1 cellular context compared by ENCODE assay signal in the genomic region with DNA sequence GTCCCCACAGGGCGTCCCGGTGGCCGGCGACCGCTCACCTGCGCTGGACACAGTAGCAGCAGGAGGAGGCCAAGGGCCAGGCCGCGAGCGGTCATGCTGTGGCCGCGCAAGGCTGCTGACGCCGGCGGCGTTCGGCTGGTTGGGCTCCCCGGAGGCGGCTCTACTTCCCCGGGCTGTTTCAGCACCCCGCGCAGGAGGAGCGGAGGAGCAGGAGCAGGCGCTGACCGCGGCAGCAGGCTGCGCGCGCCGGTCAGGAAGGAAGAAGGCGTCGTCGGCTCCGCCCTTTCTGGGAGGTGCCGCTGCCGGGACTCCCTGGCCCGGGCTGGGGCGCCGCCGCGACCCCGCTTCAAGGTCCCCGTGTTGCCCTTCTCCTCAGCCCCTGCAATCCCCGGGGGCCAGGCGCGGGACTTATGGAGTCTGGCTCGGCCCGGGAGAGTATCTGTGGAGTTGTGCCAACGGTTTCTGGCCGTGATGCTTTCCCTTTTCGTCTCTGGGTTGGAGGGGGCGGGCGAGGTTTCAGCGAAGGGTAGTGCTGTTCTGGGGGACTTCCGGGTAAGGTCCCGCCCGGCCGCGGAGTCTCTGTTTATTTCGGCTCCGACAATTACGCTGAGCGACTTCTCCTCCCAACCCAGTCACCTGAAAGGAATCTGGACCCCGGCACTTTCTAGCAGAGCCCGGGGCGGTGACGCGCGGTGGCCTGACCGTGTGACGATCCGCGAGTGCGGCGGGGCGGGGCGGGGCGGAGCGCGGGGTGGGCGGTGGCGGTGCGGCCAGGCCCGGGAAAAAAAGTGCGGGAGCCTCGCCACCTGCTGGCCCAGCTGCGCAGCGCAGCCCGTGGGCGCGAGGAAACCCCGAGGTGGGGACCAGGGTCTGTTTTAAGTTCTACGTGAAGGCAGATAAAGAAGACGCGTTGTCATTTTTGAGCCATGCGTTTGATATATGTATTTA.
TF ChIP-seq lines count a peak whose summit lies in the region.

A gene (minus strand): TSS at position 258 of the 948 bp plus-strand sequence. CDS start 163 bp downstream, at position 95.

TF ChIP-seq in HepG2, 621 proteins besides CTCF, POLR2A, EP300 and RAD21 (continued from another document and continues in another):
- TF ChIP-seq ZBTB38 (CRISPR knock-in tag; IDR thresholded peaks at IDR 0.05) (no peak; the same call in 1 of the 2 replicates), IRX3 (CRISPR knock-in tag; IDR thresholded peaks at IDR 0.05; ENCODE audit: borderline replicate concordance, low read depth) (no peak), ZFP82 (CRISPR knock-in tag; IDR thresholded peaks at IDR 0.05; ENCODE audit: borderline replicate concordance) (no peak; the same call in 1 of the 2 replicates), RARG (CRISPR knock-in tag; IDR thresholded peaks at IDR 0.05; ENCODE audit: low read depth) (no peak), SP4 (CRISPR knock-in tag; IDR thresholded peaks at IDR 0.05) (0 out of 2 replicates have a peak, but pooled peaks have one; percentile 44), SIN3B (IDR thresholded peaks at IDR 0.05; ENCODE audit: low read length) (no peak), GABPA (IDR thresholded peaks at IDR 0.05; ENCODE audit: low read depth, low read length) (peak; percentile 40), GABPA (CRISPR knock-in tag; IDR thresholded peaks at IDR 0.05; ENCODE audit: low read depth) (peak; percentile 70), CHCHD3 (CRISPR knock-in tag; IDR thresholded peaks at IDR 0.05) (no peak), KLF16 (CRISPR knock-in tag; IDR thresholded peaks at IDR 0.05) (no peak), POGZ (CRISPR knock-in tag; IDR thresholded peaks at IDR 0.05) (peak; percentile 81), SMARCC2 (IDR thresholded peaks at IDR 0.05) (no peak), CENPT (CRISPR knock-in tag; IDR thresholded peaks at IDR 0.05; ENCODE audit: low read depth) (no peak), U2AF1 (optimal IDR thresholded peaks at IDR 0.05; ENCODE audit: low read depth, low read length) (no peak), ATAD3A (CRISPR knock-in tag; IDR thresholded peaks at IDR 0.05) (no peak), PHF20 (CRISPR knock-in tag; IDR thresholded peaks at IDR 0.05) (peak; percentile 56), ZNF441 (CRISPR knock-in tag; IDR thresholded peaks at IDR 0.05; ENCODE audit: borderline replicate concordance) (peak; percentile 57; the same call in 1 of the 2 replicates), AGO1 (IDR thresholded peaks at IDR 0.05; ENCODE audit: low read depth, low read length, poor library complexity, severe bottlenecking) (peak; percentile 53), SALL1 (CRISPR knock-in tag; IDR thresholded peaks at IDR 0.05) (peak; percentile 75), ZNF788 (CRISPR knock-in tag; IDR thresholded peaks at IDR 0.05; ENCODE audit: borderline replicate concordance) (peak; percentile 22; the same call in 1 of the 2 replicates), THAP11 (CRISPR knock-in tag; IDR thresholded peaks at IDR 0.05) (peak; percentile 44; the same call in 1 of the 2 replicates), SIN3A (IDR thresholded peaks at IDR 0.05; ENCODE audit: borderline replicate concordance, low read depth, low read length) (peak; percentile 66; the same call in 1 of the 2 replicates), KLF12 (CRISPR knock-in tag; IDR thresholded peaks at IDR 0.05; ENCODE audit: borderline replicate concordance) (peak; percentile 89), RFX5 (IDR thresholded peaks at IDR 0.05; ENCODE audit: low read depth, low read length) (no peak), MAFK (conservative IDR thresholded peaks at IDR 0.05 in 1 of 2, IDR thresholded peaks at IDR 0.05 in 1 of 2; ENCODE audit: low read length in 2 of 2) (no peak), SNRNP70 (IDR thresholded peaks at IDR 0.05; ENCODE audit: low read depth, low read length) (no peak), RFXAP (CRISPR knock-in tag; IDR thresholded peaks at IDR 0.05; ENCODE audit: borderline replicate concordance) (0 out of 2 replicates have a peak, but pooled peaks have one; percentile 33), SP5 (CRISPR knock-in tag; IDR thresholded peaks at IDR 0.05; ENCODE audit: borderline replicate concordance, low read depth) (peak; percentile 75), ZNF792 (CRISPR knock-in tag; IDR thresholded peaks at IDR 0.05) (no peak), PITX1 (CRISPR knock-in tag; IDR thresholded peaks at IDR 0.05) (no peak), RBM22 (optimal IDR thresholded peaks at IDR 0.05; ENCODE audit: low read length) (no peak), SMARCE1 (IDR thresholded peaks at IDR 0.05; ENCODE audit: borderline replicate concordance) (no peak), HIVEP1 (CRISPR knock-in tag; IDR thresholded peaks at IDR 0.05) (peak; percentile 94), ZNF557 (CRISPR knock-in tag; IDR thresholded peaks at IDR 0.05) (no peak; the same call in 1 of the 2 replicates), SRSF4 (IDR thresholded peaks at IDR 0.05; ENCODE audit: low read depth, low read length, poor library complexity, severe bottlenecking) (no peak), JUNB (CRISPR knock-in tag; IDR thresholded peaks at IDR 0.05; ENCODE audit: borderline replicate concordance) (no peak), ZNF749 (CRISPR knock-in tag; IDR thresholded peaks at IDR 0.05; ENCODE audit: borderline replicate concordance) (no peak), JDP2 (CRISPR knock-in tag; IDR thresholded peaks at IDR 0.05; ENCODE audit: borderline replicate concordance) (no peak), NFRKB (IDR thresholded peaks at IDR 0.05) (no peak), CBX1 (IDR thresholded peaks at IDR 0.05; ENCODE audit: low read depth) (no peak), NONO (IDR thresholded peaks at IDR 0.05) (no peak), NONO (CRISPR knock-in tag; conservative IDR thresholded peaks at IDR 0.05) (peak; percentile 77), MTA1 (CRISPR knock-in tag; IDR thresholded peaks at IDR 0.05; ENCODE audit: borderline replicate concordance) (peak; percentile 81; the same call in 1 of the 2 replicates), RFX3 (CRISPR knock-in tag; IDR thresholded peaks at IDR 0.05) (no peak)
- TF ChIP-seq, protein P1, sequence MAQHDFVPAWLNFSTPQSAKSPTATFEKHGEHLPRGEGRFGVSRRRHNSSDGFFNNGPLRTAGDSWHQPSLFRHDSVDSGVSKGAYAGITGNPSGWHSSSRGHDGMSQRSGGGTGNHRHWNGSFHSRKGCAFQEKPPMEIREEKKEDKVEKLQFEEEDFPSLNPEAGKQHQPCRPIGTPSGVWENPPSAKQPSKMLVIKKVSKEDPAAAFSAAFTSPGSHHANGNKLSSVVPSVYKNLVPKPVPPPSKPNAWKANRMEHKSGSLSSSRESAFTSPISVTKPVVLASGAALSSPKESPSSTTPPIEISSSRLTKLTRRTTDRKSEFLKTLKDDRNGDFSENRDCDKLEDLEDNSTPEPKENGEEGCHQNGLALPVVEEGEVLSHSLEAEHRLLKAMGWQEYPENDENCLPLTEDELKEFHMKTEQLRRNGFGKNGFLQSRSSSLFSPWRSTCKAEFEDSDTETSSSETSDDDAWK (CRISPR knock-in tag; IDR thresholded peaks at IDR 0.05) = no peak
- TF ChIP-seq, protein P2, sequence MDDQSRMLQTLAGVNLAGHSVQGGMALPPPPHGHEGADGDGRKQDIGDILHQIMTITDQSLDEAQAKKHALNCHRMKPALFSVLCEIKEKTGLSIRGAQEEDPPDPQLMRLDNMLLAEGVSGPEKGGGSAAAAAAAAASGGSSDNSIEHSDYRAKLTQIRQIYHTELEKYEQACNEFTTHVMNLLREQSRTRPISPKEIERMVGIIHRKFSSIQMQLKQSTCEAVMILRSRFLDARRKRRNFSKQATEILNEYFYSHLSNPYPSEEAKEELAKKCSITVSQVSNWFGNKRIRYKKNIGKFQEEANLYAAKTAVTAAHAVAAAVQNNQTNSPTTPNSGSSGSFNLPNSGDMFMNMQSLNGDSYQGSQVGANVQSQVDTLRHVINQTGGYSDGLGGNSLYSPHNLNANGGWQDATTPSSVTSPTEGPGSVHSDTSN (CRISPR knock-in tag; IDR thresholded peaks at IDR 0.05; ENCODE audit: borderline replicate concordance) = no peak
- TF ChIP-seq, protein P3, sequence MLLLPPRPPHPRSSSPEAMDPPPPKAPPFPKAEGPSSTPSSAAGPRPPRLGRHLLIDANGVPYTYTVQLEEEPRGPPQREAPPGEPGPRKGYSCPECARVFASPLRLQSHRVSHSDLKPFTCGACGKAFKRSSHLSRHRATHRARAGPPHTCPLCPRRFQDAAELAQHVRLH (CRISPR knock-in tag; IDR thresholded peaks at IDR 0.05; ENCODE audit: borderline replicate concordance, low read depth) = peak; percentile 61; the same call in 1 of the 2 replicates
- TF ChIP-seq, protein P4, sequence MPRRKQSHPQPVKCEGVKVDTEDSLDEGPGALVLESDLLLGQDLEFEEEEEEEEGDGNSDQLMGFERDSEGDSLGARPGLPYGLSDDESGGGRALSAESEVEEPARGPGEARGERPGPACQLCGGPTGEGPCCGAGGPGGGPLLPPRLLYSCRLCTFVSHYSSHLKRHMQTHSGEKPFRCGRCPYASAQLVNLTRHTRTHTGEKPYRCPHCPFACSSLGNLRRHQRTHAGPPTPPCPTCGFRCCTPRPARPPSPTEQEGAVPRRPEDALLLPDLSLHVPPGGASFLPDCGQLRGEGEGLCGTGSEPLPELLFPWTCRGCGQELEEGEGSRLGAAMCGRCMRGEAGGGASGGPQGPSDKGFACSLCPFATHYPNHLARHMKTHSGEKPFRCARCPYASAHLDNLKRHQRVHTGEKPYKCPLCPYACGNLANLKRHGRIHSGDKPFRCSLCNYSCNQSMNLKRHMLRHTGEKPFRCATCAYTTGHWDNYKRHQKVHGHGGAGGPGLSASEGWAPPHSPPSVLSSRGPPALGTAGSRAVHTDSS (CRISPR knock-in tag; conservative IDR thresholded peaks at IDR 0.05) = no peak
- TF ChIP-seq, protein P5, sequence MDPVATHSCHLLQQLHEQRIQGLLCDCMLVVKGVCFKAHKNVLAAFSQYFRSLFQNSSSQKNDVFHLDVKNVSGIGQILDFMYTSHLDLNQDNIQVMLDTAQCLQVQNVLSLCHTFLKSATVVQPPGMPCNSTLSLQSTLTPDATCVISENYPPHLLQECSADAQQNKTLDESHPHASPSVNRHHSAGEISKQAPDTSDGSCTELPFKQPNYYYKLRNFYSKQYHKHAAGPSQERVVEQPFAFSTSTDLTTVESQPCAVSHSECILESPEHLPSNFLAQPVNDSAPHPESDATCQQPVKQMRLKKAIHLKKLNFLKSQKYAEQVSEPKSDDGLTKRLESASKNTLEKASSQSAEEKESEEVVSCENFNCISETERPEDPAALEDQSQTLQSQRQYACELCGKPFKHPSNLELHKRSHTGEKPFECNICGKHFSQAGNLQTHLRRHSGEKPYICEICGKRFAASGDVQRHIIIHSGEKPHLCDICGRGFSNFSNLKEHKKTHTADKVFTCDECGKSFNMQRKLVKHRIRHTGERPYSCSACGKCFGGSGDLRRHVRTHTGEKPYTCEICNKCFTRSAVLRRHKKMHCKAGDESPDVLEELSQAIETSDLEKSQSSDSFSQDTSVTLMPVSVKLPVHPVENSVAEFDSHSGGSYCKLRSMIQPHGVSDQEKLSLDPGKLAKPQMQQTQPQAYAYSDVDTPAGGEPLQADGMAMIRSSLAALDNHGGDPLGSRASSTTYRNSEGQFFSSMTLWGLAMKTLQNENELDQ (CRISPR knock-in tag; IDR thresholded peaks at IDR 0.05; ENCODE audit: borderline replicate concordance) = no peak
- TF ChIP-seq, protein P6, sequence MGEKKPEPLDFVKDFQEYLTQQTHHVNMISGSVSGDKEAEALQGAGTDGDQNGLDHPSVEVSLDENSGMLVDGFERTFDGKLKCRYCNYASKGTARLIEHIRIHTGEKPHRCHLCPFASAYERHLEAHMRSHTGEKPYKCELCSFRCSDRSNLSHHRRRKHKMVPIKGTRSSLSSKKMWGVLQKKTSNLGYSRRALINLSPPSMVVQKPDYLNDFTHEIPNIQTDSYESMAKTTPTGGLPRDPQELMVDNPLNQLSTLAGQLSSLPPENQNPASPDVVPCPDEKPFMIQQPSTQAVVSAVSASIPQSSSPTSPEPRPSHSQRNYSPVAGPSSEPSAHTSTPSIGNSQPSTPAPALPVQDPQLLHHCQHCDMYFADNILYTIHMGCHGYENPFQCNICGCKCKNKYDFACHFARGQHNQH (CRISPR knock-in tag; IDR thresholded peaks at IDR 0.05) = peak; percentile 47; the same call in 1 of the 2 replicates
- TF ChIP-seq, protein P7, sequence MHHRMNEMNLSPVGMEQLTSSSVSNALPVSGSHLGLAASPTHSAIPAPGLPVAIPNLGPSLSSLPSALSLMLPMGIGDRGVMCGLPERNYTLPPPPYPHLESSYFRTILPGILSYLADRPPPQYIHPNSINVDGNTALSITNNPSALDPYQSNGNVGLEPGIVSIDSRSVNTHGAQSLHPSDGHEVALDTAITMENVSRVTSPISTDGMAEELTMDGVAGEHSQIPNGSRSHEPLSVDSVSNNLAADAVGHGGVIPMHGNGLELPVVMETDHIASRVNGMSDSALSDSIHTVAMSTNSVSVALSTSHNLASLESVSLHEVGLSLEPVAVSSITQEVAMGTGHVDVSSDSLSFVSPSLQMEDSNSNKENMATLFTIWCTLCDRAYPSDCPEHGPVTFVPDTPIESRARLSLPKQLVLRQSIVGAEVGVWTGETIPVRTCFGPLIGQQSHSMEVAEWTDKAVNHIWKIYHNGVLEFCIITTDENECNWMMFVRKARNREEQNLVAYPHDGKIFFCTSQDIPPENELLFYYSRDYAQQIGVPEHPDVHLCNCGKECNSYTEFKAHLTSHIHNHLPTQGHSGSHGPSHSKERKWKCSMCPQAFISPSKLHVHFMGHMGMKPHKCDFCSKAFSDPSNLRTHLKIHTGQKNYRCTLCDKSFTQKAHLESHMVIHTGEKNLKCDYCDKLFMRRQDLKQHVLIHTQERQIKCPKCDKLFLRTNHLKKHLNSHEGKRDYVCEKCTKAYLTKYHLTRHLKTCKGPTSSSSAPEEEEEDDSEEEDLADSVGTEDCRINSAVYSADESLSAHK (CRISPR knock-in tag; IDR thresholded peaks at IDR 0.05; ENCODE audit: borderline replicate concordance) = no peak
- TF ChIP-seq, protein P8, sequence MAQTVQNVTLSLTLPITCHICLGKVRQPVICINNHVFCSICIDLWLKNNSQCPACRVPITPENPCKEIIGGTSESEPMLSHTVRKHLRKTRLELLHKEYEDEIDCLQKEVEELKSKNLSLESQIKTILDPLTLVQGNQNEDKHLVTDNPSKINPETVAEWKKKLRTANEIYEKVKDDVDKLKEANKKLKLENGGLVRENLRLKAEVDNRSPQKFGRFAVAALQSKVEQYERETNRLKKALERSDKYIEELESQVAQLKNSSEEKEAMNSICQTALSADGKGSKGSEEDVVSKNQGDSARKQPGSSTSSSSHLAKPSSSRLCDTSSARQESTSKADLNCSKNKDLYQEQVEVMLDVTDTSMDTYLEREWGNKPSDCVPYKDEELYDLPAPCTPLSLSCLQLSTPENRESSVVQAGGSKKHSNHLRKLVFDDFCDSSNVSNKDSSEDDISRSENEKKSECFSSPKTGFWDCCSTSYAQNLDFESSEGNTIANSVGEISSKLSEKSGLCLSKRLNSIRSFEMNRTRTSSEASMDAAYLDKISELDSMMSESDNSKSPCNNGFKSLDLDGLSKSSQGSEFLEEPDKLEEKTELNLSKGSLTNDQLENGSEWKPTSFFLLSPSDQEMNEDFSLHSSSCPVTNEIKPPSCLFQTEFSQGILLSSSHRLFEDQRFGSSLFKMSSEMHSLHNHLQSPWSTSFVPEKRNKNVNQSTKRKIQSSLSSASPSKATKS (CRISPR knock-in tag; IDR thresholded peaks at IDR 0.05) = no peak
- TF ChIP-seq, protein P9, sequence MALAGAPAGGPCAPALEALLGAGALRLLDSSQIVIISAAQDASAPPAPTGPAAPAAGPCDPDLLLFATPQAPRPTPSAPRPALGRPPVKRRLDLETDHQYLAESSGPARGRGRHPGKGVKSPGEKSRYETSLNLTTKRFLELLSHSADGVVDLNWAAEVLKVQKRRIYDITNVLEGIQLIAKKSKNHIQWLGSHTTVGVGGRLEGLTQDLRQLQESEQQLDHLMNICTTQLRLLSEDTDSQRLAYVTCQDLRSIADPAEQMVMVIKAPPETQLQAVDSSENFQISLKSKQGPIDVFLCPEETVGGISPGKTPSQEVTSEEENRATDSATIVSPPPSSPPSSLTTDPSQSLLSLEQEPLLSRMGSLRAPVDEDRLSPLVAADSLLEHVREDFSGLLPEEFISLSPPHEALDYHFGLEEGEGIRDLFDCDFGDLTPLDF (CRISPR knock-in tag; IDR thresholded peaks at IDR 0.05) = peak; percentile 14; the same call in 1 of the 2 replicates
